2 cellular contexts compared by ENCODE assay signal in the genomic region with DNA sequence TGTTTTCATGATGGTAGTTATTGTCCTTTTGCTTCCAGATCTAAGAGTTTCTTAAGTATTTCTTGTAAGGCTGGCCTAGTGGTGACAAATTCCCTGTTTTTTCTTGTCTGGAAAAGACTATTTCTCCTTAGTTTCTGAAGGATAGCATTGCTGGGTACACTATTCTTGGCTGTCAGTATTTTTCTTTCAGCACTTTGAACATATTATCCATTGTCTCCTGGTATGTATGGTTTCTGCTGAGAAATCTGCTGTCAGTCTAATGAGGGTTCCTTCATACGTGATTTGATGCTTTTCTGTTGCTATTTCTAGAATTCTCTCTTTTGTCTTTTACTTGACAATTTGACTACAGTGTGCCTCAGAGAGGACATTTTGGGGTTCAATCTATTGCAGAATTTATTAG.
TF ChIP-seq lines count a peak whose summit lies in the region.

No MANE protein-coding gene starts in this region.

TF ChIP-seq in GM23338, 12 proteins besides CTCF, POLR2A, EP300 and RAD21 (continued from another document):
- TF ChIP-seq EZH2phosphoT487 (IDR thresholded peaks at IDR 0.05; ENCODE audit: unreplicated experiment), result no peak
- TF ChIP-seq, protein P1, sequence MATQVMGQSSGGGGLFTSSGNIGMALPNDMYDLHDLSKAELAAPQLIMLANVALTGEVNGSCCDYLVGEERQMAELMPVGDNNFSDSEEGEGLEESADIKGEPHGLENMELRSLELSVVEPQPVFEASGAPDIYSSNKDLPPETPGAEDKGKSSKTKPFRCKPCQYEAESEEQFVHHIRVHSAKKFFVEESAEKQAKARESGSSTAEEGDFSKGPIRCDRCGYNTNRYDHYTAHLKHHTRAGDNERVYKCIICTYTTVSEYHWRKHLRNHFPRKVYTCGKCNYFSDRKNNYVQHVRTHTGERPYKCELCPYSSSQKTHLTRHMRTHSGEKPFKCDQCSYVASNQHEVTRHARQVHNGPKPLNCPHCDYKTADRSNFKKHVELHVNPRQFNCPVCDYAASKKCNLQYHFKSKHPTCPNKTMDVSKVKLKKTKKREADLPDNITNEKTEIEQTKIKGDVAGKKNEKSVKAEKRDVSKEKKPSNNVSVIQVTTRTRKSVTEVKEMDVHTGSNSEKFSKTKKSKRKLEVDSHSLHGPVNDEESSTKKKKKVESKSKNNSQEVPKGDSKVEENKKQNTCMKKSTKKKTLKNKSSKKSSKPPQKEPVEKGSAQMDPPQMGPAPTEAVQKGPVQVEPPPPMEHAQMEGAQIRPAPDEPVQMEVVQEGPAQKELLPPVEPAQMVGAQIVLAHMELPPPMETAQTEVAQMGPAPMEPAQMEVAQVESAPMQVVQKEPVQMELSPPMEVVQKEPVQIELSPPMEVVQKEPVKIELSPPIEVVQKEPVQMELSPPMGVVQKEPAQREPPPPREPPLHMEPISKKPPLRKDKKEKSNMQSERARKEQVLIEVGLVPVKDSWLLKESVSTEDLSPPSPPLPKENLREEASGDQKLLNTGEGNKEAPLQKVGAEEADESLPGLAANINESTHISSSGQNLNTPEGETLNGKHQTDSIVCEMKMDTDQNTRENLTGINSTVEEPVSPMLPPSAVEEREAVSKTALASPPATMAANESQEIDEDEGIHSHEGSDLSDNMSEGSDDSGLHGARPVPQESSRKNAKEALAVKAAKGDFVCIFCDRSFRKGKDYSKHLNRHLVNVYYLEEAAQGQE (IDR thresholded peaks at IDR 0.05; ENCODE audit: unreplicated experiment), result no peak
- TF ChIP-seq ZNF331 (CRISPR knock-in tag; IDR thresholded peaks at IDR 0.05; ENCODE audit: low read depth), result no peak
- TF ChIP-seq, protein P2, sequence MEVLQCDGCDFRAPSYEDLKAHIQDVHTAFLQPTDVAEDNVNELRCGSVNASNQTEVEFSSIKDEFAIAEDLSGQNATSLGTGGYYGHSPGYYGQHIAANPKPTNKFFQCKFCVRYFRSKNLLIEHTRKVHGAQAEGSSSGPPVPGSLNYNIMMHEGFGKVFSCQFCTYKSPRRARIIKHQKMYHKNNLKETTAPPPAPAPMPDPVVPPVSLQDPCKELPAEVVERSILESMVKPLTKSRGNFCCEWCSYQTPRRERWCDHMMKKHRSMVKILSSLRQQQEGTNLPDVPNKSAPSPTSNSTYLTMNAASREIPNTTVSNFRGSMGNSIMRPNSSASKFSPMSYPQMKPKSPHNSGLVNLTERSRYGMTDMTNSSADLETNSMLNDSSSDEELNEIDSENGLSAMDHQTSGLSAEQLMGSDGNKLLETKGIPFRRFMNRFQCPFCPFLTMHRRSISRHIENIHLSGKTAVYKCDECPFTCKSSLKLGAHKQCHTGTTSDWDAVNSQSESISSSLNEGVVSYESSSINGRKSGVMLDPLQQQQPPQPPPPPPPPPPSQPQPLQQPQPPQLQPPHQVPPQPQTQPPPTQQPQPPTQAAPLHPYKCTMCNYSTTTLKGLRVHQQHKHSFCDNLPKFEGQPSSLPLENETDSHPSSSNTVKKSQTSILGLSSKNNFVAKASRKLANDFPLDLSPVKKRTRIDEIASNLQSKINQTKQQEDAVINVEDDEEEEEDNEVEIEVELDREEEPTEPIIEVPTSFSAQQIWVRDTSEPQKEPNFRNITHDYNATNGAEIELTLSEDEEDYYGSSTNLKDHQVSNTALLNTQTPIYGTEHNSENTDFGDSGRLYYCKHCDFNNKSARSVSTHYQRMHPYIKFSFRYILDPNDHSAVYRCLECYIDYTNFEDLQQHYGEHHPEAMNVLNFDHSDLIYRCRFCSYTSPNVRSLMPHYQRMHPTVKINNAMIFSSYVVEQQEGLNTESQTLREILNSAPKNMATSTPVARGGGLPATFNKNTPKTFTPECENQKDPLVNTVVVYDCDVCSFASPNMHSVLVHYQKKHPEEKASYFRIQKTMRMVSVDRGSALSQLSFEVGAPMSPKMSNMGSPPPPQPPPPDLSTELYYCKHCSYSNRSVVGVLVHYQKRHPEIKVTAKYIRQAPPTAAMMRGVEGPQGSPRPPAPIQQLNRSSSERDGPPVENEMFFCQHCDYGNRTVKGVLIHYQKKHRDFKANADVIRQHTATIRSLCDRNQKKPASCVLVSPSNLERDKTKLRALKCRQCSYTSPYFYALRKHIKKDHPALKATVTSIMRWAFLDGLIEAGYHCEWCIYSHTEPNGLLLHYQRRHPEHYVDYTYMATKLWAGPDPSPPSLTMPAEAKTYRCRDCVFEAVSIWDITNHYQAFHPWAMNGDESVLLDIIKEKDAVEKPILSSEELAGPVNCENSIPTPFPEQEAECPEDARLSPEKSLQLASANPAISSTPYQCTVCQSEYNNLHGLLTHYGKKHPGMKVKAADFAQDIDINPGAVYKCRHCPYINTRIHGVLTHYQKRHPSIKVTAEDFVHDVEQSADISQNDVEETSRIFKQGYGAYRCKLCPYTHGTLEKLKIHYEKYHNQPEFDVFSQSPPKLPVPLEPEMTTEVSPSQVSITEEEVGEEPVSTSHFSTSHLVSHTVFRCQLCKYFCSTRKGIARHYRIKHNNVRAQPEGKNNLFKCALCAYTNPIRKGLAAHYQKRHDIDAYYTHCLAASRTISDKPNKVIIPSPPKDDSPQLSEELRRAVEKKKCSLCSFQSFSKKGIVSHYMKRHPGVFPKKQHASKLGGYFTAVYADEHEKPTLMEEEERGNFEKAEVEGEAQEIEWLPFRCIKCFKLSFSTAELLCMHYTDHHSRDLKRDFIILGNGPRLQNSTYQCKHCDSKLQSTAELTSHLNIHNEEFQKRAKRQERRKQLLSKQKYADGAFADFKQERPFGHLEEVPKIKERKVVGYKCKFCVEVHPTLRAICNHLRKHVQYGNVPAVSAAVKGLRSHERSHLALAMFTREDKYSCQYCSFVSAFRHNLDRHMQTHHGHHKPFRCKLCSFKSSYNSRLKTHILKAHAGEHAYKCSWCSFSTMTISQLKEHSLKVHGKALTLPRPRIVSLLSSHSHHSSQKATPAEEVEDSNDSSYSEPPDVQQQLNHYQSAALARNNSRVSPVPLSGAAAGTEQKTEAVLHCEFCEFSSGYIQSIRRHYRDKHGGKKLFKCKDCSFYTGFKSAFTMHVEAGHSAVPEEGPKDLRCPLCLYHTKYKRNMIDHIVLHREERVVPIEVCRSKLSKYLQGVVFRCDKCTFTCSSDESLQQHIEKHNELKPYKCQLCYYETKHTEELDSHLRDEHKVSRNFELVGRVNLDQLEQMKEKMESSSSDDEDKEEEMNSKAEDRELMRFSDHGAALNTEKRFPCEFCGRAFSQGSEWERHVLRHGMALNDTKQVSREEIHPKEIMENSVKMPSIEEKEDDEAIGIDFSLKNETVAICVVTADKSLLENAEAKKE (CRISPR knock-in tag; IDR thresholded peaks at IDR 0.05), result no peak

TF ChIP-seq in WTC11, 78 proteins besides CTCF, POLR2A, EP300 and RAD21 (continued from another document):
- TF ChIP-seq, protein P3, sequence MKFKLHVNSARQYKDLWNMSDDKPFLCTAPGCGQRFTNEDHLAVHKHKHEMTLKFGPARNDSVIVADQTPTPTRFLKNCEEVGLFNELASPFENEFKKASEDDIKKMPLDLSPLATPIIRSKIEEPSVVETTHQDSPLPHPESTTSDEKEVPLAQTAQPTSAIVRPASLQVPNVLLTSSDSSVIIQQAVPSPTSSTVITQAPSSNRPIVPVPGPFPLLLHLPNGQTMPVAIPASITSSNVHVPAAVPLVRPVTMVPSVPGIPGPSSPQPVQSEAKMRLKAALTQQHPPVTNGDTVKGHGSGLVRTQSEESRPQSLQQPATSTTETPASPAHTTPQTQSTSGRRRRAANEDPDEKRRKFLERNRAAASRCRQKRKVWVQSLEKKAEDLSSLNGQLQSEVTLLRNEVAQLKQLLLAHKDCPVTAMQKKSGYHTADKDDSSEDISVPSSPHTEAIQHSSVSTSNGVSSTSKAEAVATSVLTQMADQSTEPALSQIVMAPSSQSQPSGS (CRISPR knock-in tag; IDR thresholded peaks at IDR 0.05; ENCODE audit: borderline replicate concordance, low read depth), result no peak
TF ChIP-seq in WTC11: peak in this region for 1.
